Comparison of ENCODE assay signal across 8 cellular contexts in genomic region chr22:50294319-50294656, GRCh38. TPM values are rescaled to one million over a fixed set of nuclear protein-coding genes. Genes with fewer than 3 reads are reported as not detected.
A peak's percentile ranks its signal among the peaks of the same experiment; 100 is the strongest.
DNase-seq lines count a peak whose midpoint lies in the region; ATAC-seq, FAIRE-seq and TF ChIP-seq lines count a peak whose summit lies in the region.
"Had no signal": no experiment of that assay in that cellular context is flagged by ENCODE, and none has a peak within 500 bp of the region (broad histone marks: within the 10 kb centered on the region; RNA-seq: fewer than 3 reads in every experiment).

No MANE protein-coding gene starts in this region.

- no peaks in the 10 kb centered on the region for H3K27me3 ChIP-seq in keratinocyte (ENCODE audit: control insufficient read depth, extremely low read depth, insufficient read depth, low read length)
- no peaks in the 10 kb centered on the region for H3K27me3 ChIP-seq in thoracic aorta (replicated peaks; ENCODE audit: insufficient read depth)

- no peak overlapping the region for H2AFZ ChIP-seq in keratinocyte (ENCODE audit: control insufficient read depth, low read length)

- H3K4me3 ChIP-seq in SK-N-MC (peak overlapping the region; percentile 76), keratinocyte (ENCODE audit: control insufficient read depth in 2 of 3, extremely low read depth in 1 of 3, insufficient read depth in 2 of 3, low read depth in 1 of 3, low read length in 3 of 3) (no peak overlapping the region), thoracic aorta (no peak overlapping the region)

- H3K9me3 ChIP-seq in SK-N-MC (ENCODE audit: low read depth, low read length) (no peaks in the 10 kb centered on the region), keratinocyte (ENCODE audit: control insufficient read depth, low read depth, low read length) (no peaks in the 10 kb centered on the region), thoracic aorta (no peaks in the 10 kb centered on the region)

- peaks cover 94% of the 10 kb centered on the region for H3K79me2 ChIP-seq in keratinocyte (ENCODE audit: control insufficient read depth, insufficient read depth, low read length)

- no peak for FAIRE-seq in keratinocyte (lab: Jason Lieb, UNC)

- H3K4me2 ChIP-seq in keratinocyte (ENCODE audit: control insufficient read depth, extremely low read depth, insufficient read depth, low read depth, low read length): peak overlapping the region; percentile 79

- no peak for DNase-seq in SK-N-MC (ENCODE audit: low read depth, low spot score)
- no peak for DNase-seq in keratinocyte (ENCODE audit: low read depth, low spot score)
- no peak for DNase-seq in thoracic aorta (ENCODE audit: low spot score)
- no peak for DNase-seq in epidermal melanocyte (ENCODE audit: insufficient read length, low spot score)
- no peak for DNase-seq in activated naive CD4-positive, alpha-beta T cell treated with anti-CD3 and anti-CD28 coated beads, Interleukin-2, amount 50 U/mL, for 16 hours
- DNase-seq: activated naive CD4-positive, alpha-beta T cell treated with anti-CD3 and anti-CD28 coated beads for 36 hours; NCI-H1105 had no signal

- H3K36me3 ChIP-seq in SK-N-MC (ENCODE audit: insufficient read depth, low read length): peaks cover 15% of the 10 kb centered on the region; the same call in 1 of the 2 replicates
- H3K36me3 ChIP-seq in keratinocyte (ENCODE audit: control insufficient read depth in 2 of 2, extremely low read depth in 1 of 2, insufficient read depth in 2 of 2, low read length in 2 of 2): peaks cover 18 to 19% of the 10 kb centered on the region in 2 experiments
- H3K36me3 ChIP-seq in thoracic aorta: peaks cover 17% of the 10 kb centered on the region

- H3K9ac ChIP-seq in SK-N-MC (ENCODE audit: insufficient read length): no peak overlapping the region
- peak overlapping the region; percentile 50 for H3K9ac ChIP-seq in keratinocyte (ENCODE audit: control insufficient read depth, extremely low read depth, insufficient read depth, low read length)

- H3K27ac ChIP-seq in SK-N-MC: peak overlapping the region; percentile 83
- peak overlapping the region; percentile 61 for H3K27ac ChIP-seq in keratinocyte (ENCODE audit: control insufficient read depth, insufficient read depth, low read length)
- H3K27ac ChIP-seq in thoracic aorta: peak overlapping the region; percentile 84 to 96

- peaks cover 18% of the 10 kb centered on the region for H3K4me1 ChIP-seq in keratinocyte (ENCODE audit: control insufficient read depth, extremely low read depth, insufficient read depth, low read length)
- H3K4me1 ChIP-seq in thoracic aorta (ENCODE audit: control insufficient read depth in 1 of 2, low read depth in 2 of 2): peaks cover 30 to 56% of the 10 kb centered on the region in 2 donors

- dilution Hi-C loops in keratinocyte (cut with MboI; ENCODE audit: extremely low pct_ligation_motif_present, low sequenced_read_pairs): no loop called here

- TF ChIP-seq CTCF in keratinocyte (optimal IDR thresholded peaks at IDR 0.05 in 1 of 3, IDR thresholded peaks at IDR 0.05 in 1 of 3, conservative IDR thresholded peaks at IDR 0.05 in 1 of 3; ENCODE audit: extremely low read depth in 1 of 3, insufficient read depth in 2 of 3, low read length in 3 of 3) (no peak), thoracic aorta (IDR thresholded peaks at IDR 0.05) (no peak)

- H3K9me1 ChIP-seq in keratinocyte (ENCODE audit: control insufficient read depth, extremely low read depth, insufficient read depth, low read length): no peaks in the 10 kb centered on the region

- H4K20me1 ChIP-seq in keratinocyte (ENCODE audit: control insufficient read depth, extremely low read depth, insufficient read depth, low read length): peaks cover 13% of the 10 kb centered on the region

- no peak for ATAC-seq in thoracic aorta (ENCODE audit: insufficient number of reproducible peaks, low FRiP score, low read depth)
- no peak for ATAC-seq in GM19463 (IDR thresholded peaks at IDR 0.05; ENCODE audit: unreplicated experiment)

RNA-seq across cellular contexts. Expression of gene PLXNB2, which starts 13.2 kb away (rescaled TPM):
- 44.3 to 90.3 TPM (median 66.2 TPM) in 3 replicates for polyA plus RNA-seq in keratinocyte
- polyA plus RNA-seq in keratinocyte (2011; ENCODE audit: low read depth): 123 TPM
- 21.3 and 35.3 TPM in 2 replicates for polyA plus RNA-seq in keratinocyte (2011; cell fraction: cytosol; rRNA removed)
- polyA plus RNA-seq in keratinocyte (2011; cell fraction: nucleus; rRNA removed): 208 and 264 TPM in 2 replicates
- polyA plus RNA-seq in keratinocyte (2012; ENCODE audit: low replicate concordance): 81.4 and 94.0 TPM in 2 replicates
- polyA minus RNA-seq in keratinocyte: 131 to 309 TPM (median 181 TPM) in 3 replicates
- 135 TPM for polyA minus RNA-seq in keratinocyte (2011; cell fraction: cytosol; rRNA and poly(A)+ RNA removed)
- polyA minus RNA-seq in keratinocyte (2011; cell fraction: nucleus; rRNA and poly(A)+ RNA removed): 352 and 408 TPM in 2 replicates
- total RNA-seq in thoracic aorta: 100 to 1,000 TPM; 169 to 218 TPM

RNA-seq across cellular contexts. Expression of gene MAPK11, which starts 24.1 kb away (rescaled TPM):
- polyA plus RNA-seq in keratinocyte: 3.4 to 12.6 TPM (median 4.6 TPM) in 3 replicates
- 2.1 TPM for polyA plus RNA-seq in keratinocyte (2011; ENCODE audit: low read depth)
- 4.8 and 9.8 TPM in 2 replicates for polyA plus RNA-seq in keratinocyte (2011; cell fraction: cytosol; rRNA removed)
- polyA plus RNA-seq in keratinocyte (2011; cell fraction: nucleus; rRNA removed): 17.4 and 26.6 TPM in 2 replicates
- 4.3 and 6.8 TPM in 2 replicates for polyA plus RNA-seq in keratinocyte (2012; ENCODE audit: low replicate concordance)
- 6.5 to 11.9 TPM (median 11.8 TPM) in 3 replicates for polyA minus RNA-seq in keratinocyte
- polyA minus RNA-seq in keratinocyte (2011; cell fraction: cytosol; rRNA and poly(A)+ RNA removed): 13.4 TPM
- polyA minus RNA-seq in keratinocyte (2011; cell fraction: nucleus; rRNA and poly(A)+ RNA removed): 8.3 and 9.3 TPM in 2 replicates
- total RNA-seq in thoracic aorta: 1 to 10 TPM; 5.8 to 8.8 TPM

RNA-seq across cellular contexts. Expression of gene DENND6B, which starts 32.5 kb away (rescaled TPM):
- polyA plus RNA-seq in keratinocyte: 0.94 to 3.1 TPM (median 1.4 TPM) in 3 replicates
- polyA plus RNA-seq in keratinocyte (2011; ENCODE audit: low read depth): 1.2 TPM
- polyA plus RNA-seq in keratinocyte (2011; cell fraction: cytosol; rRNA removed): 1.2 and 2.1 TPM in 2 replicates
- 11.3 and 18.0 TPM in 2 replicates for polyA plus RNA-seq in keratinocyte (2011; cell fraction: nucleus; rRNA removed)
- 1.0 and 3.2 TPM in 2 replicates for polyA plus RNA-seq in keratinocyte (2012; ENCODE audit: low replicate concordance)
- polyA minus RNA-seq in keratinocyte: 0.93 to 2.4 TPM (median 1.1 TPM) in 3 replicates
- 2.1 TPM for polyA minus RNA-seq in keratinocyte (2011; cell fraction: cytosol; rRNA and poly(A)+ RNA removed)
- polyA minus RNA-seq in keratinocyte (2011; cell fraction: nucleus; rRNA and poly(A)+ RNA removed): 3.7 and 5.8 TPM in 2 replicates
- 1 to 10 TPM; 4.2 to 6.0 TPM for total RNA-seq in thoracic aorta

RNA-seq across cellular contexts. Expression of gene MAPK12, which starts 32.8 kb away (rescaled TPM):
- 10.1 to 17.9 TPM (median 11.1 TPM) in 3 replicates for polyA plus RNA-seq in keratinocyte
- 5.9 TPM for polyA plus RNA-seq in keratinocyte (2011; ENCODE audit: low read depth)
- 6.1 and 11.8 TPM in 2 replicates for polyA plus RNA-seq in keratinocyte (2011; cell fraction: cytosol; rRNA removed)
- polyA plus RNA-seq in keratinocyte (2011; cell fraction: nucleus; rRNA removed): 41.3 and 53.1 TPM in 2 replicates
- 4.9 and 11.0 TPM in 2 replicates for polyA plus RNA-seq in keratinocyte (2012; ENCODE audit: low replicate concordance)
- 10.4 to 14.4 TPM (median 13.0 TPM) in 3 replicates for polyA minus RNA-seq in keratinocyte
- 17.8 TPM for polyA minus RNA-seq in keratinocyte (2011; cell fraction: cytosol; rRNA and poly(A)+ RNA removed)
- polyA minus RNA-seq in keratinocyte (2011; cell fraction: nucleus; rRNA and poly(A)+ RNA removed): 16.7 and 19.8 TPM in 2 replicates
- 10 to 100 TPM in 1 of 2 donors, 1 to 10 TPM in 1; 8.9 to 10.4 TPM for total RNA-seq in thoracic aorta

RNA-seq across cellular contexts. Expression of gene HDAC10, which starts 43.2 kb away (rescaled TPM):
- polyA plus RNA-seq in keratinocyte: 4.7 to 12.4 TPM (median 8.2 TPM) in 3 replicates
- polyA plus RNA-seq in keratinocyte (2011; ENCODE audit: low read depth): 5.6 TPM
- 0.89 and 2.7 TPM in 2 replicates for polyA plus RNA-seq in keratinocyte (2011; cell fraction: cytosol; rRNA removed)
- 43.4 and 61.6 TPM in 2 replicates for polyA plus RNA-seq in keratinocyte (2011; cell fraction: nucleus; rRNA removed)
- 11.5 and 12.6 TPM in 2 replicates for polyA plus RNA-seq in keratinocyte (2012; ENCODE audit: low replicate concordance)
- 5.8 to 12.8 TPM (median 6.0 TPM) in 3 replicates for polyA minus RNA-seq in keratinocyte
- polyA minus RNA-seq in keratinocyte (2011; cell fraction: cytosol; rRNA and poly(A)+ RNA removed): 5.2 TPM
- polyA minus RNA-seq in keratinocyte (2011; cell fraction: nucleus; rRNA and poly(A)+ RNA removed): 17.1 and 18.4 TPM in 2 replicates
- total RNA-seq in thoracic aorta: 10 to 100 TPM; 55.2 to 60.0 TPM
